ENCODE assay signal across 1 cellular context in genomic region chr19:50870417-50871089, GRCh38.
TF ChIP-seq lines count a peak whose summit lies in the region.

No MANE protein-coding gene starts in this region.

TF ChIP-seq in K562, 482 proteins besides CTCF, POLR2A, EP300 and RAD21 (continued from another document and continues in another):
- TF ChIP-seq HBP1 (CRISPR knock-in tag; IDR thresholded peaks at IDR 0.05) (no peak), LEF1 (IDR thresholded peaks at IDR 0.05) (peak; percentile 29; the same call in 1 of the 2 replicates), SMARCA5 (IDR thresholded peaks at IDR 0.05) (no peak), ZNF197 (CRISPR knock-in tag; IDR thresholded peaks at IDR 0.05; ENCODE audit: low read depth) (no peak), ZNF3 (CRISPR knock-in tag; IDR thresholded peaks at IDR 0.05) (no peak), ASH1L (IDR thresholded peaks at IDR 0.05; ENCODE audit: borderline replicate concordance, low read depth, partially characterized antibody) (no peak), POLR2B (IDR thresholded peaks at IDR 0.05; ENCODE audit: low read depth, partially characterized antibody) (no peak), CGGBP1 (CRISPR knock-in tag; IDR thresholded peaks at IDR 0.05) (0 out of 2 replicates have a peak, but pooled peaks have one; percentile 24), IFI16 (CRISPR knock-in tag; IDR thresholded peaks at IDR 0.05) (no peak), U2AF2 (optimal IDR thresholded peaks at IDR 0.05; ENCODE audit: low read depth, low read length) (no peak), E4F1 (CRISPR knock-in tag; IDR thresholded peaks at IDR 0.05; ENCODE audit: borderline replicate concordance) (no peak), RFX1 (IDR thresholded peaks at IDR 0.05) (no peak), ZNF407 (IDR thresholded peaks at IDR 0.05; ENCODE audit: low read depth) (no peak), MYNN (IDR thresholded peaks at IDR 0.05) (peak; percentile 21; the same call in 1 of the 2 replicates), MYNN (CRISPR knock-in tag; IDR thresholded peaks at IDR 0.05) (no peak), SMARCE1 (IDR thresholded peaks at IDR 0.05) (no peak), FOXA1 (IDR thresholded peaks at IDR 0.05; ENCODE audit: borderline replicate concordance) (no peak), NCOA4 (IDR thresholded peaks at IDR 0.05; ENCODE audit: partially characterized antibody) (no peak), NBN (IDR thresholded peaks at IDR 0.05; ENCODE audit: low read depth) (peak; percentile 86), SREBF1 (IDR thresholded peaks at IDR 0.05; ENCODE audit: borderline replicate concordance, low read depth, low read length) (no peak), MEIS2 (IDR thresholded peaks at IDR 0.05; ENCODE audit: partially characterized antibody) (peak; percentile 79), TGIF2 (CRISPR knock-in tag; IDR thresholded peaks at IDR 0.05) (no peak), RBM17 (IDR thresholded peaks at IDR 0.05; ENCODE audit: borderline replicate concordance, low read depth, low read length) (no peak), GATAD2A (IDR thresholded peaks at IDR 0.05) (peak; percentile 51; the same call in 1 of the 2 replicates), ZNF518B (CRISPR knock-in tag; IDR thresholded peaks at IDR 0.05) (no peak), ZNF274 (IDR thresholded peaks at IDR 0.05; ENCODE audit: borderline replicate concordance, low read depth, low read length) (no peak), ZNF583 (CRISPR knock-in tag; IDR thresholded peaks at IDR 0.05) (no peak), MCM5 (IDR thresholded peaks at IDR 0.05; ENCODE audit: low read depth) (no peak), RBM39 (optimal IDR thresholded peaks at IDR 0.05; ENCODE audit: low read depth, low read length) (peak; percentile 29), MXD1 (CRISPR knock-in tag; IDR thresholded peaks at IDR 0.05; ENCODE audit: borderline replicate concordance, poor library complexity, severe bottlenecking) (no peak), ZNF551 (CRISPR knock-in tag; IDR thresholded peaks at IDR 0.05) (no peak), ADNP (tag; IDR thresholded peaks at IDR 0.05) (no peak)
- TF ChIP-seq, protein P1, sequence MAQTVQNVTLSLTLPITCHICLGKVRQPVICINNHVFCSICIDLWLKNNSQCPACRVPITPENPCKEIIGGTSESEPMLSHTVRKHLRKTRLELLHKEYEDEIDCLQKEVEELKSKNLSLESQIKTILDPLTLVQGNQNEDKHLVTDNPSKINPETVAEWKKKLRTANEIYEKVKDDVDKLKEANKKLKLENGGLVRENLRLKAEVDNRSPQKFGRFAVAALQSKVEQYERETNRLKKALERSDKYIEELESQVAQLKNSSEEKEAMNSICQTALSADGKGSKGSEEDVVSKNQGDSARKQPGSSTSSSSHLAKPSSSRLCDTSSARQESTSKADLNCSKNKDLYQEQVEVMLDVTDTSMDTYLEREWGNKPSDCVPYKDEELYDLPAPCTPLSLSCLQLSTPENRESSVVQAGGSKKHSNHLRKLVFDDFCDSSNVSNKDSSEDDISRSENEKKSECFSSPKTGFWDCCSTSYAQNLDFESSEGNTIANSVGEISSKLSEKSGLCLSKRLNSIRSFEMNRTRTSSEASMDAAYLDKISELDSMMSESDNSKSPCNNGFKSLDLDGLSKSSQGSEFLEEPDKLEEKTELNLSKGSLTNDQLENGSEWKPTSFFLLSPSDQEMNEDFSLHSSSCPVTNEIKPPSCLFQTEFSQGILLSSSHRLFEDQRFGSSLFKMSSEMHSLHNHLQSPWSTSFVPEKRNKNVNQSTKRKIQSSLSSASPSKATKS (CRISPR knock-in tag; IDR thresholded peaks at IDR 0.05), result no peak
- TF ChIP-seq, protein P2, sequence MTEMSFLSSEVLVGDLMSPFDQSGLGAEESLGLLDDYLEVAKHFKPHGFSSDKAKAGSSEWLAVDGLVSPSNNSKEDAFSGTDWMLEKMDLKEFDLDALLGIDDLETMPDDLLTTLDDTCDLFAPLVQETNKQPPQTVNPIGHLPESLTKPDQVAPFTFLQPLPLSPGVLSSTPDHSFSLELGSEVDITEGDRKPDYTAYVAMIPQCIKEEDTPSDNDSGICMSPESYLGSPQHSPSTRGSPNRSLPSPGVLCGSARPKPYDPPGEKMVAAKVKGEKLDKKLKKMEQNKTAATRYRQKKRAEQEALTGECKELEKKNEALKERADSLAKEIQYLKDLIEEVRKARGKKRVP (CRISPR knock-in tag; IDR thresholded peaks at IDR 0.05), result no peak
- TF ChIP-seq, protein P3, sequence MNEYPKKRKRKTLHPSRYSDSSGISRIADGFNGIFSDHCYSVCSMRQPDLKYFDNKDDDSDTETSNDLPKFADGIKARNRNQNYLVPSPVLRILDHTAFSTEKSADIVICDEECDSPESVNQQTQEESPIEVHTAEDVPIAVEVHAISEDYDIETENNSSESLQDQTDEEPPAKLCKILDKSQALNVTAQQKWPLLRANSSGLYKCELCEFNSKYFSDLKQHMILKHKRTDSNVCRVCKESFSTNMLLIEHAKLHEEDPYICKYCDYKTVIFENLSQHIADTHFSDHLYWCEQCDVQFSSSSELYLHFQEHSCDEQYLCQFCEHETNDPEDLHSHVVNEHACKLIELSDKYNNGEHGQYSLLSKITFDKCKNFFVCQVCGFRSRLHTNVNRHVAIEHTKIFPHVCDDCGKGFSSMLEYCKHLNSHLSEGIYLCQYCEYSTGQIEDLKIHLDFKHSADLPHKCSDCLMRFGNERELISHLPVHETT (CRISPR knock-in tag; conservative IDR thresholded peaks at IDR 0.05 in 1 of 2, IDR thresholded peaks at IDR 0.05 in 1 of 2), result peak in 1 of 2 experiments; percentile 65; a peak in 1 of 4 replicates
- TF ChIP-seq, protein P4, sequence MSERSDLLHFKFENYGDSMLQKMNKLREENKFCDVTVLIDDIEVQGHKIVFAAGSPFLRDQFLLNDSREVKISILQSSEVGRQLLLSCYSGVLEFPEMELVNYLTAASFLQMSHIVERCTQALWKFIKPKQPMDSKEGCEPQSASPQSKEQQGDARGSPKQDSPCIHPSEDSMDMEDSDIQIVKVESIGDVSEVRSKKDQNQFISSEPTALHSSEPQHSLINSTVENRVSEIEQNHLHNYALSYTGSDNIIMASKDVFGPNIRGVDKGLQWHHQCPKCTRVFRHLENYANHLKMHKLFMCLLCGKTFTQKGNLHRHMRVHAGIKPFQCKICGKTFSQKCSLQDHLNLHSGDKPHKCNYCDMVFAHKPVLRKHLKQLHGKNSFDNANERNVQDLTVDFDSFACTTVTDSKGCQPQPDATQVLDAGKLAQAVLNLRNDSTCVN (CRISPR knock-in tag; IDR thresholded peaks at IDR 0.05), result no peak
- TF ChIP-seq, protein P5, sequence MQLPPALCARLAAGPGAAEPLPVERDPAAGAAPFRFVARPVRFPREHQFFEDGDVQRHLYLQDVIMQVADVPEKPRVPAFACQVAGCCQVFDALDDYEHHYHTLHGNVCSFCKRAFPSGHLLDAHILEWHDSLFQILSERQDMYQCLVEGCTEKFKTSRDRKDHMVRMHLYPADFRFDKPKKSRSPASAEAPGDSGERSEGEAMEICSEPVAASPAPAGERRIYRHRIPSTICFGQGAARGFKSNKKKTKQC (CRISPR knock-in tag; IDR thresholded peaks at IDR 0.05), result peak; percentile 79
